Comparison of ENCODE assay signal across 8 cellular contexts in the genomic region with DNA sequence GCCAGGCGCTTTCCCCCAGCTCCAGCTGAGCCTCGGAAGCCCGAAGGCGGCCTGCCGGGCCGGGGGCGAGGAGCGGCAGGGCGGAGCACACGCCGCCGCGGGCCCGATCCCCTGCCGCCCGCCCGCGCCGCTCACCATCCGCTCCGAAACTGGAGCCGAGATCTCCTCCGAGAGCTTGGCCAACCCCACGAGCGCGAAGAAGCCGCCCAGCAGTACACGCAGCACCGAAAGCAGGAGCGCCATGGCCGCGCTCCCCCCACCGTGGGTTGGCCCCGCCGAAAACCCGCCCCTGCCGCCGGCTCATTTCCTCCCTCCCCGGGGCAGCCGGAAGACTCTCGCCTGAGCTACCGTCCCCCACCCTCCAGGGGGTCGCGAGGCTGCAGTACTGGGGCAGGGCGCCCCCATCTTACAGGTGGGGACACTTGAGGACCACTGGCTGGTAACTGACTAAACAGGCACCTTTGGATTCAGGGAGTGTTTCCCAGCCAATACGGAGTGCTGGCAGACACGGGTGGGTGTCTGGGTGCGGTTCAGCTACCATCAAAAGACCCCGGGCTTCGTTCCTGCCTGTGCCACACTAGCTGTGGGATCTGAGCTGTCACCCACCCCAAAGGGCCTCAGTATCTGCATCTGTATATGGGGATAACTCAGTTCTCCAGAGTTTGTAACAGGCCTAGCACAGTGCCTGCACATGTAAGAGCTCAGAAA. TPM values are rescaled to one million over a fixed set of nuclear protein-coding genes. Genes with fewer than 3 reads are reported as not detected.
DNase-seq lines count a peak whose midpoint lies in the region; ATAC-seq and TF ChIP-seq lines count a peak whose summit lies in the region.

TMEM35B (minus strand) TSS at position 285 of the 708 bp plus-strand sequence; CDS start at position 243, 42 bp downstream.

- peaks cover 35% of the 10 kb centered on the region for H3K4me1 Mint-ChIP-seq in activated naive CD4-positive, alpha-beta T cell treated with anti-CD3 and anti-CD28 coated beads, Interleukin-2, amount 10 ng/mL, durations not matched to agents 7 days and 5 days

- under 1% methylated on average over 26 of the region's 50 CpGs for WGBS in suprapubic skin

- no peak for TF ChIP-seq CTCF in omental fat pad (IDR thresholded peaks at IDR 0.05)
- TF ChIP-seq CTCF in suprapubic skin (IDR thresholded peaks at IDR 0.05), result no peak

- H3K36me3 ChIP-seq in SJSA1 (peaks cover 26% of the 10 kb centered on the region), suprapubic skin (peaks cover 9% of the 10 kb centered on the region)

- peaks cover 23% of the 10 kb centered on the region for H3K36me3 Mint-ChIP-seq in activated naive CD4-positive, alpha-beta T cell treated with anti-CD3 and anti-CD28 coated beads, Interleukin-2, amount 10 ng/mL, durations not matched to agents 7 days and 5 days

- peak; percentile 31 for DNase-seq in CMK (ENCODE audit: low read depth)
- peak; percentile 67 to 72 for DNase-seq in SJSA1 (ENCODE audit: low read depth in 1 of 2, low spot score in 2 of 2)
- peak; percentile 89 for DNase-seq in activated naive CD4-positive, alpha-beta T cell treated with anti-CD3 and anti-CD28 coated beads, Interleukin-2, amount 10 ng/mL, durations not matched to agents 7 days and 5 days
- DNase-seq in glomerular endothelial cell (ENCODE audit: extremely low read depth, low read depth, low spot score), result no peak
- peak; percentile 43 for DNase-seq in omental fat pad (ENCODE audit: low spot score)
- DNase-seq in suprapubic skin (ENCODE audit: low spot score in 2 of 2), result peak in 1 of 2 donors; percentile 78

- TF ChIP-seq EP300 in suprapubic skin (IDR thresholded peaks at IDR 0.05), result no peak

- peak within 1 kb of the TSS; percentile 100 for H3K4me3 Mint-ChIP-seq in activated naive CD4-positive, alpha-beta T cell treated with anti-CD3 and anti-CD28 coated beads, Interleukin-2, amount 10 ng/mL, durations not matched to agents 7 days and 5 days

- H3K4me1 ChIP-seq in SJSA1 (replicated peaks), result peaks cover 33% of the 10 kb centered on the region
- H3K4me1 ChIP-seq in suprapubic skin, result peaks cover 30% of the 10 kb centered on the region

- ATAC-seq in GM19397 (IDR thresholded peaks at IDR 0.05; ENCODE audit: unreplicated experiment) (peak; percentile 61), HG03571 (IDR thresholded peaks at IDR 0.05; ENCODE audit: unreplicated experiment) (peak; percentile 71), omental fat pad (ENCODE audit: low FRiP score) (peak; percentile 82)

- peak in 1 of 2 donors; percentile 82 for TF ChIP-seq POLR2A in suprapubic skin (IDR thresholded peaks at IDR 0.05)

- H3K27me3 Mint-ChIP-seq in activated naive CD4-positive, alpha-beta T cell treated with anti-CD3 and anti-CD28 coated beads, Interleukin-2, amount 10 ng/mL, durations not matched to agents 7 days and 5 days, result no peaks in the 10 kb centered on the region

- peak within 1 kb of the TSS; percentile 94 for H3K27ac Mint-ChIP-seq in activated naive CD4-positive, alpha-beta T cell treated with anti-CD3 and anti-CD28 coated beads, Interleukin-2, amount 10 ng/mL, durations not matched to agents 7 days and 5 days

- CTCF ChIA-PET in activated naive CD4-positive, alpha-beta T cell treated with anti-CD3 and anti-CD28 coated beads, Interleukin-2, amount 10 ng/mL, durations not matched to agents 7 days and 5 days (lab: Charles Lee), result interaction anchor here (0.9 to 1.8 kb wide), 2 partner anchors 118 to 119 kb away, joined by 3 to 4 read pairs; no protein-coding TSS in a partner anchor

- H3K9me3 Mint-ChIP-seq in activated naive CD4-positive, alpha-beta T cell treated with anti-CD3 and anti-CD28 coated beads, Interleukin-2, amount 10 ng/mL, durations not matched to agents 7 days and 5 days, result no peaks in the 10 kb centered on the region

- H3K4me3 ChIP-seq in SJSA1, result peak within 1 kb of the TSS; percentile 93
- peak within 1 kb of the TSS; percentile 95 for H3K4me3 ChIP-seq in suprapubic skin

- H3K27me3 ChIP-seq in SJSA1 (replicated peaks) (no peaks in the 10 kb centered on the region), suprapubic skin (no peaks in the 10 kb centered on the region)

- peak within 1 kb of the TSS; percentile 91 for H3K27ac ChIP-seq in SJSA1
- H3K27ac ChIP-seq in suprapubic skin, result peak within 1 kb of the TSS; percentile 94

- H3K9me3 ChIP-seq in SJSA1 (replicated peaks) (no peaks in the 10 kb centered on the region), suprapubic skin (no peaks in the 10 kb centered on the region)

RNA-seq across cellular contexts. Expression of gene TMEM35B, which starts in this region (rescaled TPM):
- 33.0 and 42.4 TPM in 2 replicates for total RNA-seq in SJSA1 (2014; rRNA removed; shearing (Covaris generic))
- total RNA-seq in glomerular endothelial cell, result 31.6 and 56.6 TPM in 2 replicates
- total RNA-seq in omental fat pad, result 10 to 100 TPM; 31.5 to 61.0 (median 48.8) TPM
- 10 to 100 TPM in 1 of 4 donors, 1 to 10 TPM in 3; 6.5 to 12.2 (median 8.6) TPM for total RNA-seq in suprapubic skin
